In genomic region chr7:3003936-3004335, GRCh38 we compare ENCODE assay signal across 17 cellular contexts. TPM values are rescaled to one million over a fixed set of nuclear protein-coding genes. Genes with fewer than 3 reads are reported as not detected.
DNase-seq lines count a peak whose midpoint lies in the region; ATAC-seq, FAIRE-seq and TF ChIP-seq lines count a peak whose summit lies in the region.
"Had no signal": no experiment of that assay in that cellular context is flagged by ENCODE, and none has a peak within 500 bp of the region (broad histone marks: within the 10 kb centered on the region; RNA-seq: fewer than 3 reads in every experiment).

No MANE protein-coding gene starts in this region.

- no peak overlapping the region for H2AFZ ChIP-seq in K562 (ENCODE audit: low read depth, low read length)
- H2AFZ ChIP-seq: GM23338 had no signal

- BruUV-seq in K562 (replicated peaks; lab: Mats Ljungman, UMichigan): no TSS peak

- intact Hi-C loops in K562 (cut with micrococcal nuclease) (no loop called here), ascending aorta (cut with DNase I) (no loop called here)

- TF ChIP-seq RAD21 in K562 (CRISPR knock-in tag; conservative IDR thresholded peaks at IDR 0.05 in 1 of 2, IDR thresholded peaks at IDR 0.05 in 1 of 2): no peak

- H3K36me3 Mint-ChIP-seq in stimulated activated naive CD8-positive, alpha-beta T cell treated with anti-CD3 and anti-CD28 coated beads, Interleukin-15, Interleukin-2, amounts not matched to agents 100 ng/mL and 50 ng/mL, for 24 hours (ENCODE audit: low read depth): peaks cover 42% of the 10 kb centered on the region
- H3K36me3 Mint-ChIP-seq in memory B cell: peaks cover 30% of the 10 kb centered on the region

- H3K27me3 ChIP-seq in K562 (ENCODE audit: control insufficient read depth in 2 of 2, insufficient read depth in 2 of 2, low read length in 2 of 2) (no peaks in the 10 kb centered on the region), ascending aorta (no peaks in the 10 kb centered on the region)

- H3K27ac ChIP-seq in K562 (ENCODE audit: extremely low read depth, low read depth, low read length): no peak overlapping the region
- H3K27ac ChIP-seq in ascending aorta: no peak overlapping the region

- POLR2A ChIA-PET in K562 (lab: Yijun Ruan, JAX): interaction anchor here (0.5 kb wide), 1 partner anchor 92 kb away, joined by 3 read pairs; no protein-coding TSS in a partner anchor

- TF ChIP-seq POLR2A in K562 (conservative IDR thresholded peaks at IDR 0.05): no peak

- no peak overlapping the region for H3K4me2 ChIP-seq in K562 (ENCODE audit: insufficient read depth, low read length)
- H3K4me2 ChIP-seq: GM23338 had no signal

- H3K36me3 ChIP-seq in K562 (ENCODE audit: control insufficient read depth, insufficient read depth, low read length) (no peaks in the 10 kb centered on the region), ascending aorta (no peaks in the 10 kb centered on the region)

- H3K79me2 ChIP-seq in K562 (ENCODE audit: control insufficient read depth, insufficient read depth, low read length): no peaks in the 10 kb centered on the region

- peaks cover 32% of the 10 kb centered on the region for H3K4me1 Mint-ChIP-seq in stimulated activated naive CD8-positive, alpha-beta T cell treated with anti-CD3 and anti-CD28 coated beads, Interleukin-15, Interleukin-2, amounts not matched to agents 100 ng/mL and 50 ng/mL, for 24 hours (ENCODE audit: low read depth)
- H3K4me1 Mint-ChIP-seq in stimulated activated naive CD8-positive, alpha-beta T cell treated with anti-CD3 and anti-CD28 coated beads, Interleukin-15, amount 100 ng/mL, for 72 hours: peaks cover 58% of the 10 kb centered on the region
- peaks cover 28% of the 10 kb centered on the region for H3K4me1 Mint-ChIP-seq in memory B cell

- no peaks in the 10 kb centered on the region for H3K27me3 Mint-ChIP-seq in stimulated activated naive CD8-positive, alpha-beta T cell treated with anti-CD3 and anti-CD28 coated beads, Interleukin-15, Interleukin-2, amounts not matched to agents 100 ng/mL and 50 ng/mL, for 24 hours
- H3K27me3 Mint-ChIP-seq in stimulated activated naive CD8-positive, alpha-beta T cell treated with anti-CD3 and anti-CD28 coated beads, Interleukin-15, amount 100 ng/mL, for 72 hours: no peaks in the 10 kb centered on the region
- no peaks in the 10 kb centered on the region for H3K27me3 Mint-ChIP-seq in memory B cell
- H3K27me3 Mint-ChIP-seq: B cell had no signal

- in situ Hi-C loops in K562 (cut with MboI): no loop called here

- no peaks in the 10 kb centered on the region for H3K9me1 ChIP-seq in K562 (ENCODE audit: control insufficient read depth, insufficient read depth, low read length)

- H3K9ac ChIP-seq in K562 (ENCODE audit: insufficient read depth in 1 of 2, low read depth in 2 of 2, low read length in 2 of 2): 0 out of 4 replicates have a peak overlapping the region, but pooled peaks of 1 of the 2 experiments have one; percentile 32

- 75% methylated on average over 12 of the region's 13 CpGs for WGBS in K562 (ENCODE audit: insufficient coverage, low coverage, missing lambda C conversion rate)

- H3K4me3 ChIP-seq in K562 (no peak overlapping the region), ascending aorta (no peak overlapping the region)
- H3K4me3 ChIP-seq: GM23338 had no signal

- H4K20me1 ChIP-seq in K562 (replicated peaks; ENCODE audit: control insufficient read depth, insufficient read depth, low read length): no peaks in the 10 kb centered on the region

- H3K9me3 ChIP-seq in K562 (replicated peaks; ENCODE audit: control insufficient read depth, insufficient read depth, low read depth, low read length) (no peaks in the 10 kb centered on the region), ascending aorta (no peaks in the 10 kb centered on the region)

- TF ChIP-seq EP300 in K562 (IDR thresholded peaks at IDR 0.05; ENCODE audit: low read length): no peak

- no peak for ATAC-seq in stimulated activated naive CD8-positive, alpha-beta T cell treated with anti-CD3 and anti-CD28 coated beads, Interleukin-15, amount 100 ng/mL, for 72 hours
- ATAC-seq in K562 (no peak), memory B cell (ENCODE audit: low read depth) (no peak)
- ATAC-seq: GM23338 had no signal

- H3K27ac Mint-ChIP-seq in stimulated activated naive CD8-positive, alpha-beta T cell treated with anti-CD3 and anti-CD28 coated beads, Interleukin-15, Interleukin-2, amounts not matched to agents 100 ng/mL and 50 ng/mL, for 24 hours: peak overlapping the region; percentile 50
- H3K27ac Mint-ChIP-seq in stimulated activated naive CD8-positive, alpha-beta T cell treated with anti-CD3 and anti-CD28 coated beads, Interleukin-15, amount 100 ng/mL, for 72 hours: no peak overlapping the region
- peak overlapping the region; percentile 62 for H3K27ac Mint-ChIP-seq in memory B cell
- H3K27ac Mint-ChIP-seq: GM23338 had no signal

- CTCF ChIA-PET in K562 (lab: Yijun Ruan, JAX; ENCODE audit: low intra/inter-chr PET ratio): no interaction called here

- peaks cover under 1 to 2% of the 10 kb centered on the region in 2 experiments; a peak in 2 of 5 replicates for H3K4me1 ChIP-seq in K562 (replicated peaks in 1 of 2; ENCODE audit: control insufficient read depth in 2 of 2, insufficient read depth in 2 of 2, low read length in 2 of 2)
- no peaks in the 10 kb centered on the region for H3K4me1 ChIP-seq in ascending aorta

- TF ChIP-seq CTCF in K562 (IDR thresholded peaks at IDR 0.05 in 2 of 3, conservative IDR thresholded peaks at IDR 0.05 in 1 of 3; ENCODE audit: insufficient read depth in 2 of 3, low read depth in 1 of 3, low read length in 3 of 3): no peak
- no peak for TF ChIP-seq CTCF in ascending aorta (IDR thresholded peaks at IDR 0.05)

- no peak overlapping the region for H3K4me3 Mint-ChIP-seq in stimulated activated naive CD8-positive, alpha-beta T cell treated with anti-CD3 and anti-CD28 coated beads, Interleukin-15, Interleukin-2, amounts not matched to agents 100 ng/mL and 50 ng/mL, for 24 hours
- H3K4me3 Mint-ChIP-seq in stimulated activated naive CD8-positive, alpha-beta T cell treated with anti-CD3 and anti-CD28 coated beads, Interleukin-15, amount 100 ng/mL, for 72 hours: no peak overlapping the region
- no peak overlapping the region for H3K4me3 Mint-ChIP-seq in memory B cell
- H3K4me3 Mint-ChIP-seq: B cell, GM23338 had no signal

- FAIRE-seq in K562 (lab: Jason Lieb, UNC): no peak

- no peaks in the 10 kb centered on the region for H3K9me3 Mint-ChIP-seq in stimulated activated naive CD8-positive, alpha-beta T cell treated with anti-CD3 and anti-CD28 coated beads, Interleukin-15, Interleukin-2, amounts not matched to agents 100 ng/mL and 50 ng/mL, for 24 hours
- H3K9me3 Mint-ChIP-seq in stimulated activated naive CD8-positive, alpha-beta T cell treated with anti-CD3 and anti-CD28 coated beads, Interleukin-15, amount 100 ng/mL, for 72 hours: no peaks in the 10 kb centered on the region
- H3K9me3 Mint-ChIP-seq in memory B cell: no peaks in the 10 kb centered on the region
- H3K9me3 Mint-ChIP-seq: GM23338 had no signal

- no peak for DNase-seq in stimulated activated naive CD8-positive, alpha-beta T cell treated with anti-CD3 and anti-CD28 coated beads, Interleukin-15, amount 100 ng/mL, for 72 hours
- no peak for DNase-seq in K562 (ENCODE audit: extremely low read depth in 1 of 4, low spot score in 3 of 4)
- no peak for DNase-seq in memory B cell (ENCODE audit: low spot score in 2 of 2)
- DNase-seq in NCI-H524 treated with DMSO at 0.1 percent for 48 hours (lab: John Stamatoyannopoulos, UW): no peak
- DNase-seq in ascending aorta (ENCODE audit: low spot score in 2 of 2): no peak
- DNase-seq in NCI-H2029 treated with DMSO at 0.1 percent for 48 hours (lab: John Stamatoyannopoulos, UW): no peak
- DNase-seq: DND-41, KBM-7, MV-4-11, NCI-H1436, NCI-H2081, NCI-H774, RPMI8226, SIG-M5 had no signal

TF ChIP-seq in K562, 482 proteins besides CTCF, POLR2A, EP300 and RAD21:
- TF ChIP-seq ZNF324 (CRISPR knock-in tag; IDR thresholded peaks at IDR 0.05) (no peak), RFX1 (IDR thresholded peaks at IDR 0.05) (peak; percentile 70)

RNA-seq across cellular contexts. Expression of gene CARD11, which starts 39.7 kb away (rescaled TPM):
- total RNA-seq in K562 (2011; cell fraction: chromatin; rRNA removed; ENCODE audit: low replicate concordance): 18.0 and 32.5 TPM in 2 replicates
- total RNA-seq in K562 (2011; cell fraction: nucleolus; rRNA removed): 12.6 and 18.2 TPM in 2 replicates
- total RNA-seq in K562 (2011; cell fraction: nucleoplasm; rRNA removed): 11.1 and 11.9 TPM in 2 replicates
- total RNA-seq in K562 (2014; rRNA removed) (5.7 and 6.4 TPM in 2 replicates), K562 (2014; rRNA removed; fragmentation: Illumina TruSeq; extraction: Trizol) (2.4 and 3.1 TPM in 2 replicates), K562 (2015; rRNA removed; fragmentation: Illumina TruSeq; extraction: Trizol) (4.2 and 4.4 TPM in 2 replicates), K562 (2021) (11.4 and 12.8 TPM in 2 replicates), ascending aorta (0.64 TPM)
- polyA plus RNA-seq in K562 (2011; rRNA removed) (3.0 and 6.2 TPM in 2 replicates), K562 (2014; fragmentation: Illumina TruSeq; extraction: Trizol) (7.6 and 8.9 TPM in 2 replicates), K562 (2014; fragmentation: Nextera tagmentation; extraction: Ambion mirVana) (under 1 TPM; 0.07 to 0.15 TPM), K562 (2014; rRNA removed) (8.3 and 10.2 TPM in 2 replicates)
- polyA plus RNA-seq in K562 (2011; cell fraction: cytosol; rRNA removed): 2.5 and 11.6 TPM in 2 replicates
- polyA plus RNA-seq in K562 (2011; cell fraction: nucleus; rRNA removed): 7.6 and 26.3 TPM in 2 replicates
- 10.0 and 16.6 TPM in 2 replicates for polyA plus RNA-seq in K562 (2012)
- 5.5 and 17.0 TPM in 2 replicates for polyA minus RNA-seq in K562 (2011; rRNA and poly(A)+ RNA removed)
- polyA minus RNA-seq in K562 (2011; cell fraction: cytosol; rRNA and poly(A)+ RNA removed): 3.8 and 5.0 TPM in 2 replicates
- 3.2 and 9.3 TPM in 2 replicates for polyA minus RNA-seq in K562 (2011; cell fraction: nucleus; rRNA and poly(A)+ RNA removed)

Comparison
In these comparisons a context has a peak if more than half of its experiments do, and no peak if none do; other contexts are left out.
1. H3K27ac Mint-ChIP-seq: peak in stimulated activated naive CD8-positive, alpha-beta T cell treated with anti-CD3 and anti-CD28 coated beads, Interleukin-15, Interleukin-2, amounts not matched to agents 100 ng/mL and 50 ng/mL, for 24 hours (single experiment) and memory B cell (single experiment); none in stimulated activated naive CD8-positive, alpha-beta T cell treated with anti-CD3 and anti-CD28 coated beads, Interleukin-15, amount 100 ng/mL, for 72 hours (0 of 2).